8 cellular contexts compared by ENCODE assay signal in genomic region chr6:149566372-149567193, GRCh38. TPM values are rescaled to one million over a fixed set of nuclear protein-coding genes. Genes with fewer than 3 reads are reported as not detected.
DNase-seq lines count a peak whose midpoint lies in the region; ATAC-seq and TF ChIP-seq lines count a peak whose summit lies in the region.

Gene GINM1, plus strand, starts transcription at chr6:149566375. Its CDS starts 40 bp downstream, at chr6:149566415.

- H3K9me3 Mint-ChIP-seq in stimulated activated effector memory CD8-positive, alpha-beta T cell treated with anti-CD3 and anti-CD28 coated beads, Interleukin-12 subunit alpha, Interleukin-12 subunit beta, amount 100 ng/mL, for 72 hours: no peaks in the 10 kb centered on the region

- TF ChIP-seq CTCF in 22Rv1 (IDR thresholded peaks at IDR 0.05) (no peak), epithelial cell of esophagus (IDR thresholded peaks at IDR 0.05; ENCODE audit: insufficient read depth, low read depth, low read length, missing control alignments) (no peak)

- H3K27ac Mint-ChIP-seq in stimulated activated effector memory CD8-positive, alpha-beta T cell treated with anti-CD3 and anti-CD28 coated beads, Interleukin-12 subunit alpha, Interleukin-12 subunit beta, amount 100 ng/mL, for 72 hours: peak within 1 kb of the TSS; percentile 87

- peak; percentile 16 for ATAC-seq in GM18498 (IDR thresholded peaks at IDR 0.05; ENCODE audit: unreplicated experiment)
- ATAC-seq in HG03025 (IDR thresholded peaks at IDR 0.05; ENCODE audit: low FRiP score, unreplicated experiment): peak; percentile 26
- peak; percentile 61 for ATAC-seq in stimulated activated effector memory CD8-positive, alpha-beta T cell treated with anti-CD3 and anti-CD28 coated beads, Interleukin-12 subunit alpha, Interleukin-12 subunit beta, amount 100 ng/mL, for 72 hours

- H3K27ac ChIP-seq in 22Rv1: peak within 1 kb of the TSS; percentile 82

- peaks cover 8% of the 10 kb centered on the region for H3K4me1 Mint-ChIP-seq in stimulated activated effector memory CD8-positive, alpha-beta T cell treated with anti-CD3 and anti-CD28 coated beads, Interleukin-12 subunit alpha, Interleukin-12 subunit beta, amount 100 ng/mL, for 72 hours

- DNase-seq in NCI-H69 (lab: John Stamatoyannopoulos, UW): peak; percentile 81
- peak; percentile 63 for DNase-seq in activated CD8-positive, alpha-beta memory T cell treated with anti-CD3 and anti-CD28 coated beads, Interleukin-2, amount 50 U/mL, for 4 hours
- peak; percentile 57 for DNase-seq in epithelial cell of esophagus (ENCODE audit: low read depth)
- DNase-seq in mucosa of gallbladder (ENCODE audit: low spot score): peak; percentile 27
- DNase-seq in stimulated activated effector memory CD8-positive, alpha-beta T cell treated with anti-CD3 and anti-CD28 coated beads, Interleukin-12 subunit alpha, Interleukin-12 subunit beta, amount 100 ng/mL, for 72 hours (ENCODE audit: low spot score in 2 of 2): peak; percentile 37 to 87

- H3K36me3 Mint-ChIP-seq in stimulated activated effector memory CD8-positive, alpha-beta T cell treated with anti-CD3 and anti-CD28 coated beads, Interleukin-12 subunit alpha, Interleukin-12 subunit beta, amount 100 ng/mL, for 72 hours: no peaks in the 10 kb centered on the region

- peak within 1 kb of the TSS; percentile 85 for H3K4me3 ChIP-seq in epithelial cell of esophagus (ENCODE audit: low read length)

- H3K4me3 Mint-ChIP-seq in stimulated activated effector memory CD8-positive, alpha-beta T cell treated with anti-CD3 and anti-CD28 coated beads, Interleukin-12 subunit alpha, Interleukin-12 subunit beta, amount 100 ng/mL, for 72 hours: peak within 1 kb of the TSS; percentile 89

RNA-seq across cellular contexts. Expression of gene GINM1, which starts in this region (rescaled TPM):
- 45.0 TPM for total RNA-seq in mucosa of gallbladder

Comparison
In these comparisons a context has a peak if more than half of its experiments do, and no peak if none do; other contexts are left out.
1. Peak in every context shown above with its lines: DNase-seq, ATAC-seq, H3K4me3 ChIP-seq and H3K27ac ChIP-seq.
2. DNase-seq: peak in every context shown above with its lines; median percentile 81 in NCI-H69; 63 in activated CD8-positive, alpha-beta memory T cell treated with anti-CD3 and anti-CD28 coated beads, Interleukin-2, amount 50 U/mL, for 4 hours; 62 in stimulated activated effector memory CD8-positive, alpha-beta T cell treated with anti-CD3 and anti-CD28 coated beads, Interleukin-12 subunit alpha, Interleukin-12 subunit beta, amount 100 ng/mL, for 72 hours; 57 in epithelial cell of esophagus; 27 in mucosa of gallbladder.